20 cellular contexts compared by ENCODE assay signal in genomic region chr5:16140944-16141343, GRCh38. TPM values are rescaled to one million over a fixed set of nuclear protein-coding genes. Genes with fewer than 3 reads are reported as not detected.
DNase-seq lines count a peak whose midpoint lies in the region; FAIRE-seq and TF ChIP-seq lines count a peak whose summit lies in the region.
"Had no signal": no experiment of that assay in that cellular context is flagged by ENCODE, and none has a peak within 500 bp of the region (broad histone marks: within the 10 kb centered on the region; RNA-seq: fewer than 3 reads in every experiment).

No MANE protein-coding gene starts in this region.

- TF ChIP-seq CTCF in MCF 10A (IDR thresholded peaks at IDR 0.05; ENCODE audit: unreplicated experiment) = no peak
- TF ChIP-seq CTCF in breast epithelium (IDR thresholded peaks at IDR 0.05) = no peak
- no peak for TF ChIP-seq CTCF in brain microvascular endothelial cell (IDR thresholded peaks at IDR 0.05; ENCODE audit: low read depth, low read length, missing control alignments)
- no peak for TF ChIP-seq CTCF in suprapubic skin (IDR thresholded peaks at IDR 0.05)

- H3K9me3 Mint-ChIP-seq in MCF 10A (ENCODE audit: unreplicated experiment) = no peaks in the 10 kb centered on the region
- H3K9me3 Mint-ChIP-seq in activated CD4-positive, alpha-beta memory T cell treated with anti-CD3 and anti-CD28 coated beads, Interleukin-2, amount 10 ng/mL, durations not matched to agents 7 days and 5 days = peaks cover 11% of the 10 kb centered on the region

- 56% methylated on average over 4 of the region's 4 CpGs for WGBS in suprapubic skin

- POLR2A ChIA-PET in MCF 10A (lab: Yijun Ruan, JAX) = no interaction called here
- POLR2A ChIA-PET in activated CD4-positive, alpha-beta memory T cell treated with anti-CD3 and anti-CD28 coated beads, Interleukin-2, amount 10 ng/mL, durations not matched to agents 7 days and 5 days (lab: Charles Lee) = no interaction called here

- peaks cover 12% of the 10 kb centered on the region for H3K4me1 Mint-ChIP-seq in MCF 10A (ENCODE audit: insufficient read depth, unreplicated experiment)
- H3K4me1 Mint-ChIP-seq in activated CD4-positive, alpha-beta memory T cell treated with anti-CD3 and anti-CD28 coated beads, Interleukin-2, amount 10 ng/mL, durations not matched to agents 7 days and 5 days = no peaks in the 10 kb centered on the region
- H3K4me1 Mint-ChIP-seq: CD8-positive, alpha-beta memory T cell had no signal

- CTCF ChIA-PET in MCF 10A (lab: Yijun Ruan, JAX) = interaction anchor here (0.6 kb wide), 1 partner anchor 969 kb away, joined by 3 read pairs; no protein-coding TSS in a partner anchor
- CTCF ChIA-PET in activated CD4-positive, alpha-beta memory T cell treated with anti-CD3 and anti-CD28 coated beads, Interleukin-2, amount 10 ng/mL, durations not matched to agents 7 days and 5 days (lab: Charles Lee) = no interaction called here

- no peaks in the 10 kb centered on the region for H3K36me3 Mint-ChIP-seq in MCF 10A (ENCODE audit: insufficient read depth, unreplicated experiment)
- no peaks in the 10 kb centered on the region for H3K36me3 Mint-ChIP-seq in activated CD4-positive, alpha-beta memory T cell treated with anti-CD3 and anti-CD28 coated beads, Interleukin-2, amount 10 ng/mL, durations not matched to agents 7 days and 5 days (ENCODE audit: low read depth)
- H3K36me3 Mint-ChIP-seq: CD8-positive, alpha-beta memory T cell had no signal

- BruUV-seq in MCF 10A (replicated peaks; lab: Mats Ljungman, UMichigan) = no TSS peak

- no peak for TF ChIP-seq EP300 in suprapubic skin (IDR thresholded peaks at IDR 0.05)

- H3K4me3 ChIP-seq in breast epithelium (no peak overlapping the region), brain microvascular endothelial cell (ENCODE audit: low read depth, low read length) (no peak overlapping the region), suprapubic skin (no peak overlapping the region)
- H3K4me3 ChIP-seq: BLaER1, SJSA1 had no signal

- H3K4me1 ChIP-seq in breast epithelium (no peaks in the 10 kb centered on the region), suprapubic skin (no peaks in the 10 kb centered on the region)
- H3K4me1 ChIP-seq: BLaER1, SJSA1 had no signal

- intact Hi-C loops in MCF 10A (cut with micrococcal nuclease) = no loop called here
- intact Hi-C loops in breast epithelium (cut with DNase I; ENCODE audit: low total_unique reads) = no loop called here

- in situ Hi-C loops in brain microvascular endothelial cell (cut with HindIII; ENCODE audit: low pct_ligation_motif_present, low sequenced_read_pairs) (no loop called here), KBM-7 (cut with MboI; ENCODE audit: low pct_unique_long_range_greater_than_20kb, low sequenced_read_pairs) (no loop called here)

- no peak overlapping the region for H3K4me3 Mint-ChIP-seq in MCF 10A (ENCODE audit: unreplicated experiment)
- no peak overlapping the region for H3K4me3 Mint-ChIP-seq in activated CD4-positive, alpha-beta memory T cell treated with anti-CD3 and anti-CD28 coated beads, Interleukin-2, amount 10 ng/mL, durations not matched to agents 7 days and 5 days
- H3K4me3 Mint-ChIP-seq: CD8-positive, alpha-beta memory T cell had no signal

- peak; percentile 92 for FAIRE-seq in HTR-8/SVneo (lab: Jason Lieb, UNC)

- H3K36me3 ChIP-seq in breast epithelium (no peaks in the 10 kb centered on the region), brain microvascular endothelial cell (replicated peaks) (no peaks in the 10 kb centered on the region), suprapubic skin (no peaks in the 10 kb centered on the region)
- H3K36me3 ChIP-seq: BLaER1, SJSA1 had no signal

- H3K27ac ChIP-seq in breast epithelium (no peak overlapping the region), brain microvascular endothelial cell (peak overlapping the region; percentile 42), suprapubic skin (peak overlapping the region; percentile 72)
- H3K27ac ChIP-seq: 22Rv1, BLaER1, RWPE1, SJSA1 had no signal

- H3K27me3 ChIP-seq in breast epithelium (no peaks in the 10 kb centered on the region), brain microvascular endothelial cell (replicated peaks) (no peaks in the 10 kb centered on the region), suprapubic skin (no peaks in the 10 kb centered on the region)
- H3K27me3 ChIP-seq: BLaER1, SJSA1 had no signal

- peaks cover 14 to 15% of the 10 kb centered on the region in 2 donors for H3K9me3 ChIP-seq in breast epithelium
- peaks cover 5% of the 10 kb centered on the region for H3K9me3 ChIP-seq in suprapubic skin
- H3K9me3 ChIP-seq: SJSA1 had no signal

- peak; percentile 30 for DNase-seq in MCF 10A (ENCODE audit: unreplicated experiment)
- DNase-seq in breast epithelium (ENCODE audit: low spot score in 2 of 2) = no peak
- DNase-seq in HTR-8/SVneo (ENCODE audit: insufficient read length, low spot score) = no peak
- DNase-seq in brain microvascular endothelial cell = peak; percentile 57
- no peak for DNase-seq in suprapubic skin (ENCODE audit: low spot score in 2 of 2)
- DNase-seq in activated CD4-positive, alpha-beta memory T cell treated with anti-CD3 and anti-CD28 coated beads, Interleukin-2, amount 10 ng/mL, durations not matched to agents 7 days and 5 days = no peak
- DNase-seq in KBM-7 = no peak
- DNase-seq in stimulated activated CD4-positive, alpha-beta T cell treated with anti-CD3 and anti-CD28 coated beads, Interleukin-4, amount 100 ng/mL, for 4 hours = no peak
- DNase-seq: CD8-positive, alpha-beta memory T cell; NCI-H1048; NCI-H1436 treated with DMSO at 0.1 percent for 48 hours; NCI-H2029 treated with DMSO at 0.1 percent for 48 hours; NCI-H2171 treated with DMSO at 0.1 percent for 48 hours; NCI-H446 treated with DMSO at 0.1 percent for 48 hours; PC-3 had no signal

- H3K27me3 Mint-ChIP-seq in MCF 10A (ENCODE audit: insufficient read depth, unreplicated experiment) = no peaks in the 10 kb centered on the region
- H3K27me3 Mint-ChIP-seq in activated CD4-positive, alpha-beta memory T cell treated with anti-CD3 and anti-CD28 coated beads, Interleukin-2, amount 10 ng/mL, durations not matched to agents 7 days and 5 days = no peaks in the 10 kb centered on the region

- TF ChIP-seq POLR2A in breast epithelium (IDR thresholded peaks at IDR 0.05) (no peak), suprapubic skin (IDR thresholded peaks at IDR 0.05) (no peak)

- H3K27ac Mint-ChIP-seq in MCF 10A (ENCODE audit: low read depth, unreplicated experiment) = no peak overlapping the region
- H3K27ac Mint-ChIP-seq in activated CD4-positive, alpha-beta memory T cell treated with anti-CD3 and anti-CD28 coated beads, Interleukin-2, amount 10 ng/mL, durations not matched to agents 7 days and 5 days = no peak overlapping the region
- H3K27ac Mint-ChIP-seq: CD8-positive, alpha-beta memory T cell had no signal

RNA-seq across cellular contexts. Expression of gene MARCHF11, which starts 38.6 kb away (rescaled TPM):
- total RNA-seq in MCF 10A (2022) = not detected in 2 replicates
- not detected for total RNA-seq in breast epithelium
- not detected for total RNA-seq in suprapubic skin
- not detected for total RNA-seq in activated CD4-positive, alpha-beta memory T cell treated with anti-CD3 and anti-CD28 coated beads, Interleukin-2, amount 10 ng/mL, durations not matched to agents 7 days and 5 days
- total RNA-seq: CD8-positive, alpha-beta memory T cell; H4; PC-3; SJSA1 had no signal

Comparison
In these comparisons a context has a peak if more than half of its experiments do, and no peak if none do; other contexts are left out.
1. DNase-seq: peak in MCF 10A (single experiment) and brain microvascular endothelial cell (single experiment); none in breast epithelium (0 of 2), HTR-8/SVneo (single experiment), suprapubic skin (0 of 2), activated CD4-positive, alpha-beta memory T cell treated with anti-CD3 and anti-CD28 coated beads, Interleukin-2, amount 10 ng/mL, durations not matched to agents 7 days and 5 days (single experiment), KBM-7 (single experiment) and stimulated activated CD4-positive, alpha-beta T cell treated with anti-CD3 and anti-CD28 coated beads, Interleukin-4, amount 100 ng/mL, for 4 hours (0 of 2).
2. H3K27ac ChIP-seq: peak in brain microvascular endothelial cell (single experiment) and suprapubic skin (single experiment); none in breast epithelium (0 of 2).